In the genomic region with DNA sequence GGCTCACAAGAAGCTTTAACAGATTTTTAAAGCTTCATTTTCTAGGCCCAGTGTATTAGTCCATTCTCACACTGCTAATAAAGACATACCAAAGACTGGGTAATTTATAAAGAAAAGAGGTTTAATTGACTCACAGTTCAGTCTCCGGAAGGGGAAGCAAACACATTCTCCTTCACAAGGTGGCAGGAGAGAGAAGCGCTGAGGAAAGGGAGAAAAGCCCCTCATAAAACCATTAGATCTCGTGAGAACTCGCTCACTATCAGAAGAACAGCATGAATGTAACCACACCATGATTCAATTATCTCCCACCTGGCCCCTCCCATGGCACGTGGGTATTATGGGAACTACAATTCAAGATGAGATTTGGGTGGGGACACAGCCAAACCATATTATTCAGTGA, we compare ENCODE assay signal across 3 cellular contexts. TPM values are rescaled to one million over a fixed set of nuclear protein-coding genes. Genes with fewer than 3 reads are reported as not detected.
"Had no signal": no experiment of that assay in that cellular context is flagged by ENCODE, and none has a peak within 500 bp of the region (broad histone marks: within the 10 kb centered on the region; RNA-seq: fewer than 3 reads in every experiment).

No MANE protein-coding gene starts in this region.

RNA-seq across cellular contexts. Expression of gene COL19A1, which starts 42.0 kb away (rescaled TPM):
- total RNA-seq: endothelial cell of umbilical vein had no signal
- polyA plus RNA-seq: endothelial cell of umbilical vein, immature natural killer cell, liver had no signal
